9 cellular contexts compared by ENCODE assay signal in the genomic region with DNA sequence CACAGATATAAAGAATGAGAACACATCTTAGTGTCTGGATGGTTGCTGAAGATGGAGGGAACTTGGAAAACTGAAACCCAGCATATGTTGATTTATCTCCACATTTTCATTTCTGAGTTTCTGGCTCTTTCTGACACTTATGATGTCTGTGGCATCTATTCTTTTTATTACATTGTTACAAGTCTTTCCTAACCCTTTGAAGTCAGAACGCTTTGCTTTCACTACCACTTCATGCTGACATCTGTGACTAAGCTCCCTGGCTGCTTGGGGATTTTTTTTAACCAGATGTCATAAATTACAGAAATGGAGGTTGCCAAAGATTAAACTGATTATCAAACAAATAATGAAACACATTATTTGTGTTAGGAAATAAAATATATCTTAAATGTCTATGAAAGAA.
DNase-seq lines count a peak whose midpoint lies in the region; ATAC-seq and TF ChIP-seq lines count a peak whose summit lies in the region.
"Had no signal": no experiment of that assay in that cellular context is flagged by ENCODE, and none has a peak within 500 bp of the region (broad histone marks: within the 10 kb centered on the region; RNA-seq: fewer than 3 reads in every experiment).

No MANE protein-coding gene starts in this region.

- no peaks in the 10 kb centered on the region for H3K9me2 ChIP-seq in SK-N-SH

- no peak overlapping the region for H2BK5ac ChIP-seq in mesenchymal stem cell (ENCODE audit: low read depth, low read length, poor library complexity, severe bottlenecking)

- H3K36me3 ChIP-seq in SK-N-SH (replicated peaks in 1 of 2; ENCODE audit: control insufficient read depth in 1 of 2, insufficient read depth in 2 of 2, low read length in 1 of 2) = no peaks in the 10 kb centered on the region
- H3K36me3 ChIP-seq in mesenchymal stem cell (ENCODE audit: control insufficient read depth in 1 of 2, insufficient read depth in 2 of 2, low read depth in 1 of 2, low read length in 2 of 2) = no peaks in the 10 kb centered on the region

- H3K27ac ChIP-seq in SK-N-SH (ENCODE audit: low read depth in 2 of 2, low read length in 1 of 2) = peak overlapping the region in 1 of 2 experiments; percentile 82; a peak in 2 of 4 replicates
- H3K27ac ChIP-seq in mesenchymal stem cell (ENCODE audit: low read length, poor library complexity, severe bottlenecking) = no peak overlapping the region

- peak overlapping the region; percentile 18; the same call in 1 of the 2 replicates for H3K9ac ChIP-seq in SK-N-SH
- H3K9ac ChIP-seq in mesenchymal stem cell (ENCODE audit: low read length) = peak overlapping the region; percentile 59

- TF ChIP-seq CTCF in SK-N-SH (IDR thresholded peaks at IDR 0.05) (no peak), chondrocyte (IDR thresholded peaks at IDR 0.05) (no peak)

- H3K9me3 ChIP-seq in SK-N-SH (peaks cover 10% of the 10 kb centered on the region; the same call in 1 of the 2 replicates), mesenchymal stem cell (ENCODE audit: control insufficient read depth, low read length) (no peaks in the 10 kb centered on the region)

- H2BK12ac ChIP-seq in mesenchymal stem cell (ENCODE audit: low read length in 2 of 2) = no peak overlapping the region

- H3K23ac ChIP-seq in mesenchymal stem cell (ENCODE audit: low read length in 2 of 2) = no peak overlapping the region

- no peak overlapping the region for H3K27ac Mint-ChIP-seq in chondrocyte (ENCODE audit: unreplicated experiment)

- H3K14ac ChIP-seq in mesenchymal stem cell (ENCODE audit: low read length in 2 of 2) = no peak overlapping the region

- no peak overlapping the region for H3K18ac ChIP-seq in mesenchymal stem cell (ENCODE audit: low read depth in 1 of 2, low read length in 2 of 2)

- H2AK5ac ChIP-seq in mesenchymal stem cell (ENCODE audit: low read length, severe bottlenecking) = no peak overlapping the region

- peak; percentile 48 for ATAC-seq in GM18502 (IDR thresholded peaks at IDR 0.05; ENCODE audit: poor library complexity, unreplicated experiment)
- peak; percentile 69 for ATAC-seq in HG02852 (IDR thresholded peaks at IDR 0.05; ENCODE audit: unreplicated experiment)
- no peak for ATAC-seq in GM19397 (IDR thresholded peaks at IDR 0.05; ENCODE audit: unreplicated experiment)

- TF ChIP-seq EP300 in SK-N-SH (IDR thresholded peaks at IDR 0.05; ENCODE audit: borderline replicate concordance in 1 of 2, low read depth in 1 of 2, low read length in 1 of 2) = peak; percentile 66 to 87

- CTCF ChIA-PET in SK-N-SH (lab: Yijun Ruan, JAX) = no interaction called here

- no peaks in the 10 kb centered on the region for H3K27me3 ChIP-seq in SK-N-SH (ENCODE audit: insufficient read depth)
- H3K27me3 ChIP-seq in mesenchymal stem cell (ENCODE audit: control insufficient read depth in 1 of 2, insufficient read depth in 1 of 2, low read length in 2 of 2) = no peaks in the 10 kb centered on the region

- no peaks in the 10 kb centered on the region for H3K79me1 ChIP-seq in mesenchymal stem cell (replicated peaks; ENCODE audit: low read length, poor library complexity, severe bottlenecking)

- H4K91ac ChIP-seq in mesenchymal stem cell (ENCODE audit: low read length) = no peak overlapping the region

- POLR2A ChIA-PET in SK-N-SH (lab: Yijun Ruan, JAX) = no interaction called here

- H3K4me1 ChIP-seq in SK-N-SH (ENCODE audit: control insufficient read depth in 1 of 2, insufficient read depth in 2 of 2, low read depth in 1 of 2, low read length in 1 of 2) = peaks cover 0 to 4% of the 10 kb centered on the region in 2 experiments; a peak in 2 of 4 replicates
- no peaks in the 10 kb centered on the region for H3K4me1 ChIP-seq in mesenchymal stem cell (ENCODE audit: control insufficient read depth, insufficient read depth, low read depth, low read length)

- TF ChIP-seq RAD21 in SK-N-SH (IDR thresholded peaks at IDR 0.05; ENCODE audit: low read length) = no peak

- no peaks in the 10 kb centered on the region for H3K27me3 Mint-ChIP-seq in chondrocyte (ENCODE audit: low read depth)

- H3K9me3 Mint-ChIP-seq in chondrocyte (ENCODE audit: low read depth) = peaks cover 6% of the 10 kb centered on the region

- H2BK120ac ChIP-seq in mesenchymal stem cell (ENCODE audit: low read depth, low read length) = no peak overlapping the region

- H2BK15ac ChIP-seq in mesenchymal stem cell (ENCODE audit: low read depth, poor library complexity, severe bottlenecking) = no peak overlapping the region

- peak; percentile 14 for DNase-seq in SK-N-SH
- peak; percentile 82 for DNase-seq in mesenchymal stem cell
- DNase-seq in GM19240 (ENCODE audit: insufficient read length, low spot score) = no peak
- DNase-seq in chondrocyte (ENCODE audit: low spot score) = no peak
- DNase-seq in activated CD4-positive, alpha-beta T cell treated with anti-CD3 and anti-CD28 coated beads for 1 hour = no peak
- DNase-seq: NCI-H2171 treated with DMSO at 0.1 percent for 48 hours had no signal

- no peak overlapping the region for H3K4ac ChIP-seq in mesenchymal stem cell (ENCODE audit: low read depth in 1 of 2, low read length in 2 of 2)

- H3K4me1 Mint-ChIP-seq in chondrocyte (ENCODE audit: low read depth) = peaks cover 7% of the 10 kb centered on the region

- no peaks in the 10 kb centered on the region for H3K36me3 Mint-ChIP-seq in chondrocyte (ENCODE audit: low read depth)

- H2AFZ ChIP-seq in SK-N-SH (ENCODE audit: low read depth) = no peak overlapping the region
- no peak overlapping the region for H2AFZ ChIP-seq in mesenchymal stem cell (ENCODE audit: low read depth, low read length)

- H3K4me2 ChIP-seq in SK-N-SH = peak overlapping the region; percentile 46; the same call in 1 of the 2 replicates
- H3K4me2 ChIP-seq in mesenchymal stem cell (ENCODE audit: low read length, poor library complexity, severe bottlenecking) = no peak overlapping the region

- no peak overlapping the region for H4K8ac ChIP-seq in mesenchymal stem cell (ENCODE audit: low read length)

- 6% methylated on average over 1 of the region's 1 CpG for WGBS in SK-N-SH (ENCODE audit: low lambda C conversion rate)
- WGBS in mesenchymal stem cell = 0% methylated on average over 1 of the region's 1 CpG

- no peak overlapping the region for H3K4me3 Mint-ChIP-seq in chondrocyte (ENCODE audit: unreplicated experiment)

- peaks cover 19% of the 10 kb centered on the region for H3F3A ChIP-seq in SK-N-SH (replicated peaks; ENCODE audit: insufficient read depth)

- H3K4me3 ChIP-seq in SK-N-SH (ENCODE audit: low read depth in 2 of 2, low read length in 1 of 2) (no peak overlapping the region), mesenchymal stem cell (ENCODE audit: insufficient read depth in 1 of 2, low read depth in 1 of 2, low read length in 2 of 2) (no peak overlapping the region)

- peaks cover 73% of the 10 kb centered on the region for H3K79me2 ChIP-seq in SK-N-SH (ENCODE audit: insufficient read depth)

- H4K20me1 ChIP-seq in SK-N-SH (ENCODE audit: insufficient read depth) = no peaks in the 10 kb centered on the region

TF ChIP-seq in SK-N-SH, 30 proteins besides CTCF, POLR2A, EP300 and RAD21:
- TF ChIP-seq RXRA (IDR thresholded peaks at IDR 0.05; ENCODE audit: borderline replicate concordance, low read depth) = no peak
- no peak for TF ChIP-seq CHD2 (IDR thresholded peaks at IDR 0.05; ENCODE audit: low read length, partially characterized antibody)
- TF ChIP-seq FOXM1 (IDR thresholded peaks at IDR 0.05; ENCODE audit: low read depth) = peak; percentile 65; the same call in 1 of the 2 replicates
- peak; percentile 73 for TF ChIP-seq TEAD4 (IDR thresholded peaks at IDR 0.05; ENCODE audit: borderline replicate concordance, insufficient read depth)
- TF ChIP-seq, protein P1, sequence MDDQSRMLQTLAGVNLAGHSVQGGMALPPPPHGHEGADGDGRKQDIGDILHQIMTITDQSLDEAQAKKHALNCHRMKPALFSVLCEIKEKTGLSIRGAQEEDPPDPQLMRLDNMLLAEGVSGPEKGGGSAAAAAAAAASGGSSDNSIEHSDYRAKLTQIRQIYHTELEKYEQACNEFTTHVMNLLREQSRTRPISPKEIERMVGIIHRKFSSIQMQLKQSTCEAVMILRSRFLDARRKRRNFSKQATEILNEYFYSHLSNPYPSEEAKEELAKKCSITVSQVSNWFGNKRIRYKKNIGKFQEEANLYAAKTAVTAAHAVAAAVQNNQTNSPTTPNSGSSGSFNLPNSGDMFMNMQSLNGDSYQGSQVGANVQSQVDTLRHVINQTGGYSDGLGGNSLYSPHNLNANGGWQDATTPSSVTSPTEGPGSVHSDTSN (IDR thresholded peaks at IDR 0.05) = peak; percentile 94
- no peak for TF ChIP-seq RFX5 (IDR thresholded peaks at IDR 0.05; ENCODE audit: low read length)
- TF ChIP-seq USF1 (IDR thresholded peaks at IDR 0.05; ENCODE audit: borderline replicate concordance, low read depth) = no peak
- TF ChIP-seq SIN3A (IDR thresholded peaks at IDR 0.05; ENCODE audit: borderline replicate concordance, low read depth, low read length) = no peak
- peak; percentile 95 for TF ChIP-seq TCF12 (IDR thresholded peaks at IDR 0.05)
- peak; percentile 49; the same call in 1 of the 2 replicates for TF ChIP-seq POLR2AphosphoS5 (IDR thresholded peaks at IDR 0.05; ENCODE audit: low read depth, low read length)
- TF ChIP-seq MXI1 (IDR thresholded peaks at IDR 0.05; ENCODE audit: low read depth, low read length) = no peak
- TF ChIP-seq GATA2 (CRISPR knock-in tag; IDR thresholded peaks at IDR 0.05) = no peak
- TF ChIP-seq, protein P2, sequence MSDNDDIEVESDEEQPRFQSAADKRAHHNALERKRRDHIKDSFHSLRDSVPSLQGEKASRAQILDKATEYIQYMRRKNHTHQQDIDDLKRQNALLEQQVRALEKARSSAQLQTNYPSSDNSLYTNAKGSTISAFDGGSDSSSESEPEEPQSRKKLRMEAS (IDR thresholded peaks at IDR 0.05; ENCODE audit: low read depth) = peak; percentile 55
- peak; percentile 85 for TF ChIP-seq NFIC (IDR thresholded peaks at IDR 0.05; ENCODE audit: borderline replicate concordance)
- TF ChIP-seq NRF1 (IDR thresholded peaks at IDR 0.05; ENCODE audit: low read depth, low read length) = no peak
- peak; percentile 80 for TF ChIP-seq FOSL2 (IDR thresholded peaks at IDR 0.05; ENCODE audit: borderline replicate concordance, low read depth)
- peak; percentile 85 for TF ChIP-seq JUND (IDR thresholded peaks at IDR 0.05)
- no peak for TF ChIP-seq ELF1 (IDR thresholded peaks at IDR 0.05)

Comparison
In these comparisons a context has a peak if more than half of its experiments do, and no peak if none do; other contexts are left out.
1. DNase-seq: peak in SK-N-SH (single experiment) and mesenchymal stem cell (single experiment); none in GM19240 (single experiment), chondrocyte (single experiment) and activated CD4-positive, alpha-beta T cell treated with anti-CD3 and anti-CD28 coated beads for 1 hour (single experiment).